Comparison of ENCODE assay signal across 1 cellular context in the genomic region with DNA sequence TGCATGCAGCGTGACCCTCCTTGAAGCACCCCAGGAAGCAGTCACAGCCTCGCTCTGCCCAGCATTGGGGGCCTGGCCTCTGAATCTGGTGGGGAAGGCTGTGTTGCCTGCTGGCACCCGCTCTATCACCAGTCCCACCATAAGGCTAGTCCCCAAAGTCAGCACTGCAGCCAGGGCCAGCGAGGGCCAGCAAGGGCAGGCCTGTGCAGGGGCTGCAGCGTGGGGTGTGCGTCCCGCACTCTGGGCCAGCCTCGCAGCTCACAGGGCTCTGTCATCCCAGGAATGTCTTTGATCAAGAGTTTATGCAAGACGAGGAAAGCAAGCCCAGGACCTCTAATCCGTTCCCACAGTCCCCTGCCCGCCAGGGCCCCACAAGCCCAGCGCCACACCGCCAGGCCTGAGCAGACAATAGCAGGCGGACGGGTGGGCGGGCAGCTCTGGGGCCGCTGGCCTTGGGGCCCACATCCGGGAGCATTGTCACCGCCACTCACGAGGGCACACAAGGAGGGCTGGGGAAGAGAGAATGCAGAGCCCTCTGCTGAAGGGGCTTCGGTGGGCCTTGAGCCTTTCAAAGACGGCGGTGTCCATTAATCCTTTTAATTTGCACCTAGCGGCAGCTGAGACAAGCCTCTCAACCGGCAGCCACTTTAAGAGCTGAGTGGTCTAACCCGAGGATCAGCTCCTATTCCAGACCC.
TF ChIP-seq lines count a peak whose summit lies in the region.

No MANE protein-coding gene starts in this region.

TF ChIP-seq in WTC11, 78 proteins besides CTCF, POLR2A, EP300 and RAD21 (continued from another document):
- TF ChIP-seq, protein P1, sequence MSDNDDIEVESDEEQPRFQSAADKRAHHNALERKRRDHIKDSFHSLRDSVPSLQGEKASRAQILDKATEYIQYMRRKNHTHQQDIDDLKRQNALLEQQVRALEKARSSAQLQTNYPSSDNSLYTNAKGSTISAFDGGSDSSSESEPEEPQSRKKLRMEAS (CRISPR knock-in tag; IDR thresholded peaks at IDR 0.05), result no peak; the same call in 1 of the 2 replicates
- TF ChIP-seq CREM (CRISPR knock-in tag; IDR thresholded peaks at IDR 0.05) (no peak), MYBL2 (CRISPR knock-in tag; IDR thresholded peaks at IDR 0.05) (no peak), TEAD4 (CRISPR knock-in tag; IDR thresholded peaks at IDR 0.05) (0 out of 2 replicates have a peak, but pooled peaks have one; percentile 31), ZNF121 (CRISPR knock-in tag; IDR thresholded peaks at IDR 0.05) (peak; percentile 68; the same call in 1 of the 2 replicates), IRF2 (CRISPR knock-in tag; IDR thresholded peaks at IDR 0.05; ENCODE audit: borderline replicate concordance, low read depth) (no peak), ZBTB21 (CRISPR knock-in tag; IDR thresholded peaks at IDR 0.05; ENCODE audit: borderline replicate concordance) (no peak), CREB1 (CRISPR knock-in tag; IDR thresholded peaks at IDR 0.05) (no peak), TEAD1 (CRISPR knock-in tag; IDR thresholded peaks at IDR 0.05) (peak; percentile 27; the same call in 1 of the 2 replicates), SOX15 (CRISPR knock-in tag; IDR thresholded peaks at IDR 0.05) (no peak), NFATC4 (CRISPR knock-in tag; IDR thresholded peaks at IDR 0.05) (no peak), PRRX2 (CRISPR knock-in tag; IDR thresholded peaks at IDR 0.05) (no peak), JUN (CRISPR knock-in tag; IDR thresholded peaks at IDR 0.05) (no peak), GABPB1 (CRISPR knock-in tag; IDR thresholded peaks at IDR 0.05) (peak; percentile 90), RELA (CRISPR knock-in tag; IDR thresholded peaks at IDR 0.05; ENCODE audit: borderline replicate concordance) (no peak), ELF4 (CRISPR knock-in tag; IDR thresholded peaks at IDR 0.05; ENCODE audit: low read depth) (no peak)
- TF ChIP-seq, protein P2, sequence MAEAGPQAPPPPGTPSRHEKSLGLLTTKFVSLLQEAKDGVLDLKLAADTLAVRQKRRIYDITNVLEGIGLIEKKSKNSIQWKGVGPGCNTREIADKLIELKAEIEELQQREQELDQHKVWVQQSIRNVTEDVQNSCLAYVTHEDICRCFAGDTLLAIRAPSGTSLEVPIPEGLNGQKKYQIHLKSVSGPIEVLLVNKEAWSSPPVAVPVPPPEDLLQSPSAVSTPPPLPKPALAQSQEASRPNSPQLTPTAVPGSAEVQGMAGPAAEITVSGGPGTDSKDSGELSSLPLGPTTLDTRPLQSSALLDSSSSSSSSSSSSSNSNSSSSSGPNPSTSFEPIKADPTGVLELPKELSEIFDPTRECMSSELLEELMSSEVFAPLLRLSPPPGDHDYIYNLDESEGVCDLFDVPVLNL (CRISPR knock-in tag; IDR thresholded peaks at IDR 0.05; ENCODE audit: borderline replicate concordance, low read depth), result no peak
- TF ChIP-seq, protein P3, sequence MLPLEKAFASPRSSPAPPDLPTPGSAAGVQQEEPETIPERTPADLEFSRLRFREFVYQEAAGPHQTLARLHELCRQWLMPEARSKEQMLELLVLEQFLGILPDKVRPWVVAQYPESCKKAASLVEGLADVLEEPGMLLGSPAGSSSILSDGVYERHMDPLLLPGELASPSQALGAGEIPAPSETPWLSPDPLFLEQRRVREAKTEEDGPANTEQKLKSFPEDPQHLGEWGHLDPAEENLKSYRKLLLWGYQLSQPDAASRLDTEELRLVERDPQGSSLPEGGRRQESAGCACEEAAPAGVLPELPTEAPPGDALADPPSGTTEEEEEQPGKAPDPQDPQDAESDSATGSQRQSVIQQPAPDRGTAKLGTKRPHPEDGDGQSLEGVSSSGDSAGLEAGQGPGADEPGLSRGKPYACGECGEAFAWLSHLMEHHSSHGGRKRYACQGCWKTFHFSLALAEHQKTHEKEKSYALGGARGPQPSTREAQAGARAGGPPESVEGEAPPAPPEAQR (CRISPR knock-in tag; IDR thresholded peaks at IDR 0.05), result no peak
- TF ChIP-seq, protein P4, sequence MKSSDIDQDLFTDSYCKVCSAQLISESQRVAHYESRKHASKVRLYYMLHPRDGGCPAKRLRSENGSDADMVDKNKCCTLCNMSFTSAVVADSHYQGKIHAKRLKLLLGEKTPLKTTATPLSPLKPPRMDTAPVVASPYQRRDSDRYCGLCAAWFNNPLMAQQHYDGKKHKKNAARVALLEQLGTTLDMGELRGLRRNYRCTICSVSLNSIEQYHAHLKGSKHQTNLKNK (CRISPR knock-in tag; IDR thresholded peaks at IDR 0.05), result no peak
